ENCODE assay signal across 8 cellular contexts in the genomic region with DNA sequence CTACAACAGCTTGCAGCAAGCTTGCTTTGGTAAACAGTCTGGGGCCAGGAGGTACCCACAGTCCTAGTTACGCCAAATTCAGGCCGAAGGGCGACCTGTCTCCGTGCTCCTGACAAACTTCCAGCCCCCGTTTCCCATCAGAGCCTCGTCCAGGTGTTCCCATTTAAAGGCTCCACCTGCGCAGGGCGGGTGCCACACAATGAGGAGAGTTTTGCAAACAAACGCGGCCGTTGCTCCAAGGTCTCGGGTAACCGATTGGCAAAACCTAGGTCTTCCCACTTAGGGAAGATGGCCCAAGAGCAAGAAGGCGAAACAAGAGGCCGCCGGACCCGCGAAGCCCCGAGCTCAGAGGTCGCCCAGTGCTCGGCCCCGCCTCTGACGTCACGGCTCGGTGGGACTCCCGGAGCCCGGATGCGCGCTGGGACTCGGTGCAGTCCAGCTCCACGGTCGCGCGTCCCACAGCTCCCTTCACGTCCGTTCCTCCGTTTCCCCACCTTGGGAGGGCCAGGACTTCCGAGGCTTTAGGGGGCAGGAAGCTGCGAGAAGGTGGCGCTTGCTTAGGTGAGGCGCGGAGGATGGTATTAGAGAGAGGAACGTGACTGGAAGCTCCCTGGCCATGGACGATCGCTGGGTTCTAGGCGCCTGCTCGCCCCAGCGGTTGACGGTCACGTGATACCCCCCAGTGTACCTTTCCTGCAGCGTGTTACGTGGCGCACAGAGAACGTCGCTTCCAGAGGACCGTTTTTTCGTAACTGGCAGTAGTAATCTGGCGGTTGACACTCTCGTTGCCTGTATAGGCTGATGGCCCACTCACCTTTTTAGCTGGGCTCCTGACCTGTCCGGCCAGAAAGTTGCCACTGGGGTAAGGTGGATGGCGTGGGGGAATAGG. TPM values are rescaled to one million over a fixed set of nuclear protein-coding genes. Genes with fewer than 3 reads are reported as not detected.
A peak's percentile ranks its signal among the peaks of the same experiment; 100 is the strongest.
DNase-seq lines count a peak whose midpoint lies in the region; ATAC-seq and TF ChIP-seq lines count a peak whose summit lies in the region.

No MANE protein-coding gene starts in this region.

- TF ChIP-seq CTCF in AG04449 (IDR thresholded peaks at IDR 0.05; ENCODE audit: insufficient read depth, low read length, missing control alignments): no peak

- H3K4me3 ChIP-seq in AG04449 (ENCODE audit: low read depth, low read length): peak overlapping the region; percentile 50

- no peak for DNase-seq in AG04449 (ENCODE audit: low read depth, low spot score)
- DNase-seq in GM19240 (ENCODE audit: insufficient read length, low spot score): peak; percentile 25
- DNase-seq in activated CD4-positive, alpha-beta T cell treated with anti-CD3 and anti-CD28 coated beads for 1 hour: peak; percentile 53
- DNase-seq in cerebellar cortex (ENCODE audit: low spot score): peak; percentile 23
- peak; percentile 10 to 36 for DNase-seq in lung microvascular endothelial cell (ENCODE audit: low read depth in 2 of 2)
- peak; percentile 65 to 67 for DNase-seq in stimulated activated CD8-positive, alpha-beta memory T cell treated with anti-CD3 and anti-CD28 coated beads, Interleukin-15, amount 100 ng/mL, for 48 hours (ENCODE audit: low read depth in 2 of 2)
- no peak for DNase-seq in GM19238 (ENCODE audit: insufficient read length, low spot score)

- POLR2A ChIA-PET in AG04449 (lab: Yijun Ruan, JAX): no interaction called here

- ATAC-seq in HG03565 (IDR thresholded peaks at IDR 0.05; ENCODE audit: unreplicated experiment): peak; percentile 78

- CTCF ChIA-PET in AG04449 (lab: Yijun Ruan, JAX): interaction anchor here (1.4 kb wide), 1 partner anchor 24 kb away, joined by 3 read pairs; no protein-coding TSS in a partner anchor

RNA-seq across cellular contexts. Expression of gene KDM4C, which starts 41.8 kb away (rescaled TPM):
- total RNA-seq in lung microvascular endothelial cell: 13.5 and 19.2 TPM in 2 replicates

Comparison
In these comparisons a context has a peak if more than half of its experiments do, and no peak if none do; other contexts are left out.
1. DNase-seq: peak in GM19240 (single experiment), activated CD4-positive, alpha-beta T cell treated with anti-CD3 and anti-CD28 coated beads for 1 hour (single experiment), cerebellar cortex (single experiment), lung microvascular endothelial cell (2 of 2) and stimulated activated CD8-positive, alpha-beta memory T cell treated with anti-CD3 and anti-CD28 coated beads, Interleukin-15, amount 100 ng/mL, for 48 hours (2 of 2); none in AG04449 (single experiment) and GM19238 (single experiment).